ENCODE assay signal across 8 cellular contexts in genomic region chr2:175180701-175181103, GRCh38. TPM values are rescaled to one million over a fixed set of nuclear protein-coding genes. Genes with fewer than 3 reads are reported as not detected.
DNase-seq lines count a peak whose midpoint lies in the region; ATAC-seq and TF ChIP-seq lines count a peak whose summit lies in the region.

No MANE protein-coding gene starts in this region.

- peaks cover 39% of the 10 kb centered on the region for H3K36me3 Mint-ChIP-seq in activated CD4-positive, alpha-beta T cell treated with anti-CD3 and anti-CD28 coated beads, Interleukin-2, amount 10 ng/mL, durations not matched to agents 7 days and 5 days (ENCODE audit: low read depth)
- peaks cover 49% of the 10 kb centered on the region for H3K36me3 Mint-ChIP-seq in effector memory CD8-positive, alpha-beta T cell (ENCODE audit: insufficient read depth)
- H3K36me3 Mint-ChIP-seq in mesothelial cell of epicardium, result peaks cover 10% of the 10 kb centered on the region

- no peaks in the 10 kb centered on the region for H3K27me3 Mint-ChIP-seq in activated CD4-positive, alpha-beta T cell treated with anti-CD3 and anti-CD28 coated beads, Interleukin-2, amount 10 ng/mL, durations not matched to agents 7 days and 5 days
- no peaks in the 10 kb centered on the region for H3K27me3 Mint-ChIP-seq in effector memory CD8-positive, alpha-beta T cell
- no peaks in the 10 kb centered on the region for H3K27me3 Mint-ChIP-seq in mesothelial cell of epicardium (ENCODE audit: low read depth)

- peak overlapping the region; percentile 95 for H3K4me3 Mint-ChIP-seq in activated CD4-positive, alpha-beta T cell treated with anti-CD3 and anti-CD28 coated beads, Interleukin-2, amount 10 ng/mL, durations not matched to agents 7 days and 5 days
- H3K4me3 Mint-ChIP-seq in effector memory CD8-positive, alpha-beta T cell, result peak overlapping the region; percentile 85 to 94
- H3K4me3 Mint-ChIP-seq in mesothelial cell of epicardium, result peak overlapping the region; percentile 93

- peak; percentile 26 for ATAC-seq in GM18499 (IDR thresholded peaks at IDR 0.05; ENCODE audit: insufficient read depth, unreplicated experiment)
- ATAC-seq in effector memory CD8-positive, alpha-beta T cell (replicated peaks), result peak; percentile 61

- peak; percentile 48 for DNase-seq in HEK293T (ENCODE audit: extremely low spot score)
- DNase-seq in MV-4-11 (lab: John Stamatoyannopoulos, UW), result peak; percentile 41
- DNase-seq in activated CD4-positive, alpha-beta T cell treated with anti-CD3 and anti-CD28 coated beads, Interleukin-2, amount 10 ng/mL, durations not matched to agents 7 days and 5 days, result peak; percentile 63
- peak; percentile 11 to 30 (median 13) for DNase-seq in effector memory CD8-positive, alpha-beta T cell
- peak in 1 of 2 experiments; percentile 43 for DNase-seq in mesothelial cell of epicardium (ENCODE audit: low spot score in 2 of 2, unreplicated experiment in 2 of 2)
- peak; percentile 71 for DNase-seq in stimulated activated CD8-positive, alpha-beta memory T cell treated with anti-CD3 and anti-CD28 coated beads, Interleukin-4, amount 100 ng/mL, for 48 hours
- no peak for DNase-seq in NCI-H1436 (lab: John Stamatoyannopoulos, UW)

- H3K27ac Mint-ChIP-seq in activated CD4-positive, alpha-beta T cell treated with anti-CD3 and anti-CD28 coated beads, Interleukin-2, amount 10 ng/mL, durations not matched to agents 7 days and 5 days, result peak overlapping the region; percentile 96
- peak overlapping the region; percentile 93 to 96 for H3K27ac Mint-ChIP-seq in effector memory CD8-positive, alpha-beta T cell
- H3K27ac Mint-ChIP-seq in mesothelial cell of epicardium, result peak overlapping the region; percentile 91

- peaks cover 36% of the 10 kb centered on the region for H3K4me1 Mint-ChIP-seq in activated CD4-positive, alpha-beta T cell treated with anti-CD3 and anti-CD28 coated beads, Interleukin-2, amount 10 ng/mL, durations not matched to agents 7 days and 5 days
- H3K4me1 Mint-ChIP-seq in effector memory CD8-positive, alpha-beta T cell (ENCODE audit: low read depth in 2 of 2), result peaks cover 13 to 25% of the 10 kb centered on the region in 2 donors
- H3K4me1 Mint-ChIP-seq in mesothelial cell of epicardium, result peaks cover 14% of the 10 kb centered on the region

- CTCF ChIA-PET in HEK293T (lab: Yijun Ruan, JAX), result no interaction called here
- CTCF ChIA-PET in activated CD4-positive, alpha-beta T cell treated with anti-CD3 and anti-CD28 coated beads, Interleukin-2, amount 10 ng/mL, durations not matched to agents 7 days and 5 days (lab: Charles Lee), result no interaction called here

- TF ChIP-seq CTCF in mesothelial cell of epicardium (IDR thresholded peaks at IDR 0.05; ENCODE audit: unreplicated experiment), result no peak

- peaks cover 5% of the 10 kb centered on the region for H3K9me3 Mint-ChIP-seq in activated CD4-positive, alpha-beta T cell treated with anti-CD3 and anti-CD28 coated beads, Interleukin-2, amount 10 ng/mL, durations not matched to agents 7 days and 5 days
- H3K9me3 Mint-ChIP-seq in effector memory CD8-positive, alpha-beta T cell, result peaks cover 0 to 9% of the 10 kb centered on the region in 2 donors
- no peaks in the 10 kb centered on the region for H3K9me3 Mint-ChIP-seq in mesothelial cell of epicardium

- POLR2A ChIA-PET in HEK293T (lab: Yijun Ruan, JAX), result interaction anchor here (3.0 kb wide), 1 partner anchor 12 kb away, joined by 17 read pairs; the partner anchor contains the start of gene ATF2
- POLR2A ChIA-PET in activated CD4-positive, alpha-beta T cell treated with anti-CD3 and anti-CD28 coated beads, Interleukin-2, amount 10 ng/mL, durations not matched to agents 7 days and 5 days (lab: Charles Lee), result no interaction called here

TF ChIP-seq in HEK293T, 16 proteins besides CTCF, POLR2A, EP300 and RAD21:
- no peak for TF ChIP-seq LEF1 (IDR thresholded peaks at IDR 0.05; ENCODE audit: borderline replicate concordance)
TF ChIP-seq in HEK293T: peak in this region for 0.

RNA-seq across cellular contexts. Expression of gene ATP5MC3, which starts 0.8 kb away (rescaled TPM):
- 100 to 1,000 TPM; 191 to 213 TPM for total RNA-seq in activated CD4-positive, alpha-beta T cell treated with anti-CD3 and anti-CD28 coated beads, Interleukin-2, amount 10 ng/mL, durations not matched to agents 7 days and 5 days
- total RNA-seq in mesothelial cell of epicardium, result 171 to 172 TPM (median 172 TPM) in 3 replicates

RNA-seq across cellular contexts. Expression of gene ATF2, which starts 12.7 kb away (rescaled TPM):
- total RNA-seq in activated CD4-positive, alpha-beta T cell treated with anti-CD3 and anti-CD28 coated beads, Interleukin-2, amount 10 ng/mL, durations not matched to agents 7 days and 5 days, result 10 to 100 TPM; 57.9 to 62.1 TPM
- total RNA-seq in mesothelial cell of epicardium, result 60.6 to 70.3 TPM (median 62.7 TPM) in 3 replicates
